ENCODE assay signal across 1 cellular context in genomic region chr19:50537769-50538230, GRCh38.
TF ChIP-seq lines count a peak whose summit lies in the region.

No MANE protein-coding gene starts in this region.

TF ChIP-seq in HepG2, 621 proteins besides CTCF, POLR2A, EP300 and RAD21 (continued from another document and continues in another):
- no peak for TF ChIP-seq HNF1B (CRISPR knock-in tag; IDR thresholded peaks at IDR 0.05)
- no peak for TF ChIP-seq ZNF543 (CRISPR knock-in tag; IDR thresholded peaks at IDR 0.05)
- TF ChIP-seq NR2F6 (IDR thresholded peaks at IDR 0.05), result peak; percentile 74
- TF ChIP-seq NR2F6 (CRISPR knock-in tag; IDR thresholded peaks at IDR 0.05), result peak; percentile 79
- no peak for TF ChIP-seq IRX3 (CRISPR knock-in tag; IDR thresholded peaks at IDR 0.05; ENCODE audit: borderline replicate concordance, low read depth)
- no peak for TF ChIP-seq ZNF720 (CRISPR knock-in tag; IDR thresholded peaks at IDR 0.05)
- TF ChIP-seq ATM (IDR thresholded peaks at IDR 0.05; ENCODE audit: borderline replicate concordance), result no peak
- TF ChIP-seq, protein P1, sequence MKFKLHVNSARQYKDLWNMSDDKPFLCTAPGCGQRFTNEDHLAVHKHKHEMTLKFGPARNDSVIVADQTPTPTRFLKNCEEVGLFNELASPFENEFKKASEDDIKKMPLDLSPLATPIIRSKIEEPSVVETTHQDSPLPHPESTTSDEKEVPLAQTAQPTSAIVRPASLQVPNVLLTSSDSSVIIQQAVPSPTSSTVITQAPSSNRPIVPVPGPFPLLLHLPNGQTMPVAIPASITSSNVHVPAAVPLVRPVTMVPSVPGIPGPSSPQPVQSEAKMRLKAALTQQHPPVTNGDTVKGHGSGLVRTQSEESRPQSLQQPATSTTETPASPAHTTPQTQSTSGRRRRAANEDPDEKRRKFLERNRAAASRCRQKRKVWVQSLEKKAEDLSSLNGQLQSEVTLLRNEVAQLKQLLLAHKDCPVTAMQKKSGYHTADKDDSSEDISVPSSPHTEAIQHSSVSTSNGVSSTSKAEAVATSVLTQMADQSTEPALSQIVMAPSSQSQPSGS (CRISPR knock-in tag; IDR thresholded peaks at IDR 0.05), result peak; percentile 20; the same call in 1 of the 2 replicates
- TF ChIP-seq KDM2A (CRISPR knock-in tag; IDR thresholded peaks at IDR 0.05; ENCODE audit: borderline replicate concordance, low read depth), result peak; percentile 50; the same call in 1 of the 2 replicates
- peak; percentile 64 for TF ChIP-seq SMC3 (IDR thresholded peaks at IDR 0.05; ENCODE audit: low read length)
- TF ChIP-seq ZNF619 (CRISPR knock-in tag; IDR thresholded peaks at IDR 0.05), result no peak
- 0 out of 2 replicates have a peak, but pooled peaks have one; percentile 20 for TF ChIP-seq MAZ (IDR thresholded peaks at IDR 0.05; ENCODE audit: borderline replicate concordance, low read depth, low read length)
- no peak for TF ChIP-seq MAZ (CRISPR knock-in tag; IDR thresholded peaks at IDR 0.05; ENCODE audit: low read depth)
- no peak for TF ChIP-seq MEIS1 (CRISPR knock-in tag; IDR thresholded peaks at IDR 0.05; ENCODE audit: borderline replicate concordance)
- TF ChIP-seq ZNF724P (CRISPR knock-in tag; IDR thresholded peaks at IDR 0.05; ENCODE audit: borderline replicate concordance), result no peak
- peak; percentile 24; the same call in 1 of the 2 replicates for TF ChIP-seq RXRA (CRISPR knock-in tag; IDR thresholded peaks at IDR 0.05)
- TF ChIP-seq SIN3B (IDR thresholded peaks at IDR 0.05; ENCODE audit: low read length), result no peak
- TF ChIP-seq, protein P2, sequence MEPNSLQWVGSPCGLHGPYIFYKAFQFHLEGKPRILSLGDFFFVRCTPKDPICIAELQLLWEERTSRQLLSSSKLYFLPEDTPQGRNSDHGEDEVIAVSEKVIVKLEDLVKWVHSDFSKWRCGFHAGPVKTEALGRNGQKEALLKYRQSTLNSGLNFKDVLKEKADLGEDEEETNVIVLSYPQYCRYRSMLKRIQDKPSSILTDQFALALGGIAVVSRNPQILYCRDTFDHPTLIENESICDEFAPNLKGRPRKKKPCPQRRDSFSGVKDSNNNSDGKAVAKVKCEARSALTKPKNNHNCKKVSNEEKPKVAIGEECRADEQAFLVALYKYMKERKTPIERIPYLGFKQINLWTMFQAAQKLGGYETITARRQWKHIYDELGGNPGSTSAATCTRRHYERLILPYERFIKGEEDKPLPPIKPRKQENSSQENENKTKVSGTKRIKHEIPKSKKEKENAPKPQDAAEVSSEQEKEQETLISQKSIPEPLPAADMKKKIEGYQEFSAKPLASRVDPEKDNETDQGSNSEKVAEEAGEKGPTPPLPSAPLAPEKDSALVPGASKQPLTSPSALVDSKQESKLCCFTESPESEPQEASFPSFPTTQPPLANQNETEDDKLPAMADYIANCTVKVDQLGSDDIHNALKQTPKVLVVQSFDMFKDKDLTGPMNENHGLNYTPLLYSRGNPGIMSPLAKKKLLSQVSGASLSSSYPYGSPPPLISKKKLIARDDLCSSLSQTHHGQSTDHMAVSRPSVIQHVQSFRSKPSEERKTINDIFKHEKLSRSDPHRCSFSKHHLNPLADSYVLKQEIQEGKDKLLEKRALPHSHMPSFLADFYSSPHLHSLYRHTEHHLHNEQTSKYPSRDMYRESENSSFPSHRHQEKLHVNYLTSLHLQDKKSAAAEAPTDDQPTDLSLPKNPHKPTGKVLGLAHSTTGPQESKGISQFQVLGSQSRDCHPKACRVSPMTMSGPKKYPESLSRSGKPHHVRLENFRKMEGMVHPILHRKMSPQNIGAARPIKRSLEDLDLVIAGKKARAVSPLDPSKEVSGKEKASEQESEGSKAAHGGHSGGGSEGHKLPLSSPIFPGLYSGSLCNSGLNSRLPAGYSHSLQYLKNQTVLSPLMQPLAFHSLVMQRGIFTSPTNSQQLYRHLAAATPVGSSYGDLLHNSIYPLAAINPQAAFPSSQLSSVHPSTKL (CRISPR knock-in tag; IDR thresholded peaks at IDR 0.05), result no peak
- TF ChIP-seq ATRX (CRISPR knock-in tag; IDR thresholded peaks at IDR 0.05; ENCODE audit: borderline replicate concordance), result no peak
- TF ChIP-seq BORCS8-MEF2B (CRISPR knock-in tag; IDR thresholded peaks at IDR 0.05), result no peak
- no peak for TF ChIP-seq GMEB1 (CRISPR knock-in tag; IDR thresholded peaks at IDR 0.05; ENCODE audit: borderline replicate concordance)
- TF ChIP-seq HHEX (CRISPR knock-in tag; IDR thresholded peaks at IDR 0.05), result no peak
- TF ChIP-seq ZFX (CRISPR knock-in tag; IDR thresholded peaks at IDR 0.05; ENCODE audit: low read depth), result peak; percentile 48; the same call in 1 of the 2 replicates
- TF ChIP-seq FOXA3 (CRISPR knock-in tag; IDR thresholded peaks at IDR 0.05), result no peak
- TF ChIP-seq ZNF354B (CRISPR knock-in tag; IDR thresholded peaks at IDR 0.05), result no peak
- peak; percentile 52 to 66; a peak in 2 of 4 replicates for TF ChIP-seq HMGXB4 (CRISPR knock-in tag; IDR thresholded peaks at IDR 0.05; ENCODE audit: borderline replicate concordance in 1 of 2, low read depth in 1 of 2)
- TF ChIP-seq ZMYM3 (CRISPR knock-in tag; IDR thresholded peaks at IDR 0.05), result no peak
- TF ChIP-seq MZF1 (CRISPR knock-in tag; IDR thresholded peaks at IDR 0.05; ENCODE audit: borderline replicate concordance), result no peak
- 0 out of 2 replicates have a peak, but pooled peaks have one; percentile 27 for TF ChIP-seq IRF2 (CRISPR knock-in tag; IDR thresholded peaks at IDR 0.05)
- TF ChIP-seq ZNF891 (CRISPR knock-in tag; IDR thresholded peaks at IDR 0.05), result no peak
- no peak for TF ChIP-seq TEAD2 (CRISPR knock-in tag; IDR thresholded peaks at IDR 0.05)
- TF ChIP-seq, protein P3, sequence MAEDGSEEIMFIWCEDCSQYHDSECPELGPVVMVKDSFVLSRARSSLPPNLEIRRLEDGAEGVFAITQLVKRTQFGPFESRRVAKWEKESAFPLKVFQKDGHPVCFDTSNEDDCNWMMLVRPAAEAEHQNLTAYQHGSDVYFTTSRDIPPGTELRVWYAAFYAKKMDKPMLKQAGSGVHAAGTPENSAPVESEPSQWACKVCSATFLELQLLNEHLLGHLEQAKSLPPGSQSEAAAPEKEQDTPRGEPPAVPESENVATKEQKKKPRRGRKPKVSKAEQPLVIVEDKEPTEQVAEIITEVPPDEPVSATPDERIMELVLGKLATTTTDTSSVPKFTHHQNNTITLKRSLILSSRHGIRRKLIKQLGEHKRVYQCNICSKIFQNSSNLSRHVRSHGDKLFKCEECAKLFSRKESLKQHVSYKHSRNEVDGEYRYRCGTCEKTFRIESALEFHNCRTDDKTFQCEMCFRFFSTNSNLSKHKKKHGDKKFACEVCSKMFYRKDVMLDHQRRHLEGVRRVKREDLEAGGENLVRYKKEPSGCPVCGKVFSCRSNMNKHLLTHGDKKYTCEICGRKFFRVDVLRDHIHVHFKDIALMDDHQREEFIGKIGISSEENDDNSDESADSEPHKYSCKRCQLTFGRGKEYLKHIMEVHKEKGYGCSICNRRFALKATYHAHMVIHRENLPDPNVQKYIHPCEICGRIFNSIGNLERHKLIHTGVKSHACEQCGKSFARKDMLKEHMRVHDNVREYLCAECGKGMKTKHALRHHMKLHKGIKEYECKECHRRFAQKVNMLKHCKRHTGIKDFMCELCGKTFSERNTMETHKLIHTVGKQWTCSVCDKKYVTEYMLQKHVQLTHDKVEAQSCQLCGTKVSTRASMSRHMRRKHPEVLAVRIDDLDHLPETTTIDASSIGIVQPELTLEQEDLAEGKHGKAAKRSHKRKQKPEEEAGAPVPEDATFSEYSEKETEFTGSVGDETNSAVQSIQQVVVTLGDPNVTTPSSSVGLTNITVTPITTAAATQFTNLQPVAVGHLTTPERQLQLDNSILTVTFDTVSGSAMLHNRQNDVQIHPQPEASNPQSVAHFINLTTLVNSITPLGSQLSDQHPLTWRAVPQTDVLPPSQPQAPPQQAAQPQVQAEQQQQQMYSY (CRISPR knock-in tag; IDR thresholded peaks at IDR 0.05), result no peak
- TF ChIP-seq ZNF672 (CRISPR knock-in tag; IDR thresholded peaks at IDR 0.05), result peak; percentile 100
- TF ChIP-seq FOXJ3 (CRISPR knock-in tag; IDR thresholded peaks at IDR 0.05; ENCODE audit: borderline replicate concordance), result no peak
- no peak for TF ChIP-seq SKIL (CRISPR knock-in tag; IDR thresholded peaks at IDR 0.05; ENCODE audit: borderline replicate concordance)
- no peak for TF ChIP-seq FOXM1 (CRISPR knock-in tag; IDR thresholded peaks at IDR 0.05)
- peak; percentile 16; the same call in 1 of the 2 replicates for TF ChIP-seq SALL1 (CRISPR knock-in tag; IDR thresholded peaks at IDR 0.05)
- TF ChIP-seq ZNF574 (CRISPR knock-in tag; IDR thresholded peaks at IDR 0.05), result peak; percentile 39
- TF ChIP-seq NR2F1 (CRISPR knock-in tag; IDR thresholded peaks at IDR 0.05), result peak in 1 of 2 experiments; percentile 69; a peak in 1 of 4 replicates
- TF ChIP-seq, protein P4, sequence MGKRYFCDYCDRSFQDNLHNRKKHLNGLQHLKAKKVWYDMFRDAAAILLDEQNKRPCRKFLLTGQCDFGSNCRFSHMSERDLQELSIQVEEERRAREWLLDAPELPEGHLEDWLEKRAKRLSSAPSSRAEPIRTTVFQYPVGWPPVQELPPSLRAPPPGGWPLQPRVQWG (CRISPR knock-in tag; IDR thresholded peaks at IDR 0.05; ENCODE audit: borderline replicate concordance, low read depth), result no peak
- TF ChIP-seq ZMYM4 (CRISPR knock-in tag; IDR thresholded peaks at IDR 0.05), result 0 out of 2 replicates have a peak, but pooled peaks have one; percentile 26
- no peak for TF ChIP-seq ZNF839 (CRISPR knock-in tag; IDR thresholded peaks at IDR 0.05; ENCODE audit: borderline replicate concordance)
- no peak for TF ChIP-seq PAWR (CRISPR knock-in tag; IDR thresholded peaks at IDR 0.05; ENCODE audit: borderline replicate concordance)
